ENCODE assay signal across 8 cellular contexts in the genomic region with DNA sequence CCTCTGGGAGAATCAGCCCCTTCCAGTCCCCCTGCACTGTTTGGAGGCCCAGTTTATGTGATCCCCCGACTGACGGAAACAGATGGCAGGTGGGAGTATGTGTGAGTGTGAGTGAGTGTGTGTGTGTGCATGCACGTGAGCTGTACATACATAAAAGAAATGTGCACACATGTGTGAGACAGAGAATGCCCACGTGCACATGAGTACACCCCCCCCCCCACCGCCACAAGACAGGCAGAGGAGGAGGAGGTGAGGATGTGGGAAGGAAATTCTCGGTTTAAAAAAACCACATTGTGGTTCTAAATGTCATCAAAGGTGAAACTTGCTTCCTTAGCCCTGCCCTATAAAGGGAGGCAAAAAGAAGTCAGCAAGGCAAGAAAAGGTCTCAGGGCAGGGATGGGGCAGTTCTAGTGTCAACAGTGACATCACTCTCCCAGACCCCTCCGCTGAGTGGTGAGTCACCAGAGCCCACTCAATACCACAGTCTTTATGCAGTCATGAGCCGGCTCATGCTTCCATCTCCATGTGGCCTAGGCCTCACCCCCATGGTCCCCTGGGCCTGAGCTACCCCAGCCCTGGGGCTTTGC.
DNase-seq lines count a peak whose midpoint lies in the region; ATAC-seq and TF ChIP-seq lines count a peak whose summit lies in the region.

No MANE protein-coding gene starts in this region.

- no peaks in the 10 kb centered on the region for H3K9me3 Mint-ChIP-seq in Calu3 (ENCODE audit: low read depth, unreplicated experiment)

- H3K4me3 Mint-ChIP-seq in Calu3 (ENCODE audit: low read depth, unreplicated experiment), result no peak overlapping the region

- H3K4me1 Mint-ChIP-seq in Calu3 (ENCODE audit: low read depth, unreplicated experiment), result peaks cover 31% of the 10 kb centered on the region

- H3K36me3 Mint-ChIP-seq in Calu3 (ENCODE audit: insufficient read depth, unreplicated experiment), result peaks cover 6% of the 10 kb centered on the region

- H3K27ac Mint-ChIP-seq in Calu3 (ENCODE audit: unreplicated experiment), result peak overlapping the region; percentile 40

- CTCF ChIA-PET in Calu3 (lab: Charles Lee), result interaction anchor here (0.6 to 2.5 kb wide), 4 partner anchors 42 to 144 kb away, joined by 4 to 10 read pairs (median 6); no protein-coding TSS in a partner anchor

- TF ChIP-seq CTCF in Calu3 (IDR thresholded peaks at IDR 0.05; ENCODE audit: unreplicated experiment), result no peak

- DNase-seq in Calu3 (peak; percentile 42), NOMO-1 treated with DMSO at 0.1 percent for 48 hours (lab: John Stamatoyannopoulos, UW; ENCODE audit: unreplicated experiment) (peak; percentile 54), myocyte (ENCODE audit: low read depth) (peak; percentile 68), cardiac septum (ENCODE audit: low spot score) (no peak), NCI-H2227 (lab: John Stamatoyannopoulos, UW; ENCODE audit: unreplicated experiment) (no peak)
- peak; percentile 32 to 43 for DNase-seq in activated T-helper 1 cell treated with anti-CD3 and anti-CD28 coated beads, Interleukin-2, amount 50 U/mL, for 16 hours (ENCODE audit: low read depth in 1 of 2, low spot score in 1 of 2)

- no TSS peak for BruUV-seq in Calu3 (replicated peaks; lab: Mats Ljungman, UMichigan)

- H3K27me3 Mint-ChIP-seq in Calu3 (ENCODE audit: unreplicated experiment), result peaks cover 26% of the 10 kb centered on the region

- ATAC-seq in GM21825 (IDR thresholded peaks at IDR 0.05; ENCODE audit: unreplicated experiment) (peak; percentile 76), GM19455 (IDR thresholded peaks at IDR 0.05; ENCODE audit: unreplicated experiment) (no peak)

- intact Hi-C loops in Calu3 (cut with micrococcal nuclease; ENCODE audit: unreplicated experiment) (loop anchor here (5.0 kb wide), 1 partner anchor 98 kb away; the partner anchor contains the start of gene CTNNA1), cardiac septum (cut with DNase I) (no loop called here)

Comparison
In these comparisons a context has a peak if more than half of its experiments do, and no peak if none do; other contexts are left out.
1. DNase-seq: peak in Calu3 (single experiment), NOMO-1 treated with DMSO at 0.1 percent for 48 hours (single experiment), activated T-helper 1 cell treated with anti-CD3 and anti-CD28 coated beads, Interleukin-2, amount 50 U/mL, for 16 hours (2 of 2) and myocyte (single experiment); none in cardiac septum (single experiment) and NCI-H2227 (single experiment).